Comparison of ENCODE assay signal across 27 cellular contexts in the genomic region with DNA sequence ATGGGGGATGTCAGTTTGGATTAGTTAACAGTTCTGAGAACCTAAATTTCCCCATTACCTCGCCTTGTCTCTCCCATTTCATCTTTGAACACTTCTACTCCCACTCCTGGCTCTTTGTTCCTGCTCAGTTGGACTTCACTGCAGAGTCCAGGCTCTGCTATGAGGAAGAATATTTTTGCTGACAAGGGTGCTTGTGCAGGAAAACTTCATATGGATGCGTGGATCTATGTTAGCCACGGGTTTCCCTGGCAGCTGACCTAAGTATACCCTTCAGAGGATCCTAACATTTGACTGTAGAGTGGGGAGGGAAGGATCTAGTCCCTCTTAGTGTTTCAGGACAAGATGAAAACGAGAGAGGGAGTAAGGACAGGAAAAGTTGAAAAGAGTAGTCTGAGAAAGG.
DNase-seq lines count a peak whose midpoint lies in the region; ATAC-seq, FAIRE-seq and TF ChIP-seq lines count a peak whose summit lies in the region.
"Had no signal": no experiment of that assay in that cellular context is flagged by ENCODE, and none has a peak within 500 bp of the region (broad histone marks: within the 10 kb centered on the region; RNA-seq: fewer than 3 reads in every experiment).

No MANE protein-coding gene starts in this region.

- H3K27ac Mint-ChIP-seq in natural killer cell treated with Interleukin-12 subunit alpha and Interleukin-12 subunit beta and Interleukin-15 and Interleukin-18, amount 100 ng/mL, for 72 hours, result peak overlapping the region in 1 of 2 donors; percentile 67
- H3K27ac Mint-ChIP-seq: activated B cell treated with CpG ODN at 0.5 μM for 24 hours; activated CD8-positive, alpha-beta T cell treated with anti-CD3 and anti-CD28 coated beads for 36 hours; activated T-cell treated with anti-CD3 and anti-CD28 coated beads, Interleukin-2, amount 50 U/mL, for 24 hours; memory B cell; T-helper 17 cell had no signal

- no peak overlapping the region for H2BK120ac ChIP-seq in H1 (replicated peaks; ENCODE audit: low read depth, low read length)

- no peak for TF ChIP-seq RAD21 in H1 (IDR thresholded peaks at IDR 0.05 in 1 of 2, conservative IDR thresholded peaks at IDR 0.05 in 1 of 2; ENCODE audit: low read depth in 2 of 2, low read length in 2 of 2)

- H3K23me2 ChIP-seq in H1 (ENCODE audit: low read depth, low read length), result no peaks in the 10 kb centered on the region

- H3K4me1 Mint-ChIP-seq in natural killer cell treated with Interleukin-12 subunit alpha and Interleukin-12 subunit beta and Interleukin-15 and Interleukin-18, amount 100 ng/mL, for 72 hours (ENCODE audit: low read depth in 2 of 2), result peaks cover 19 to 21% of the 10 kb centered on the region in 2 donors
- H3K4me1 Mint-ChIP-seq: activated B cell treated with CpG ODN at 0.5 μM for 24 hours, memory B cell had no signal

- no peak overlapping the region for H2BK15ac ChIP-seq in H1 (ENCODE audit: low read length)

- no peak for TF ChIP-seq POLR2A in H1 (IDR thresholded peaks at IDR 0.05; ENCODE audit: control extremely low read depth in 1 of 2, low read depth in 2 of 2, low read length in 2 of 2)

- no peak overlapping the region for H4K8ac ChIP-seq in H1 (ENCODE audit: extremely low read depth, insufficient read depth, low read length)

- H3K9ac ChIP-seq in H1 (replicated peaks in 1 of 4; ENCODE audit: extremely low read depth in 1 of 4, low read depth in 3 of 4, low read length in 3 of 4) (no peak overlapping the region; a peak in 1 of 7 replicates), stomach smooth muscle (ENCODE audit: low read length in 2 of 2) (peak overlapping the region; percentile 2 to 43)

- H3K27me3 Mint-ChIP-seq in natural killer cell treated with Interleukin-12 subunit alpha and Interleukin-12 subunit beta and Interleukin-15 and Interleukin-18, amount 100 ng/mL, for 72 hours, result no peaks in the 10 kb centered on the region
- H3K27me3 Mint-ChIP-seq: activated B cell treated with CpG ODN at 0.5 μM for 24 hours; activated CD8-positive, alpha-beta T cell treated with anti-CD3 and anti-CD28 coated beads for 36 hours; activated T-cell treated with anti-CD3 and anti-CD28 coated beads, Interleukin-2, amount 50 U/mL, for 24 hours; T-helper 17 cell had no signal

- DNase-seq in H1 (ENCODE audit: low read depth in 1 of 2, low spot score in 2 of 2), result no peak
- DNase-seq in natural killer cell treated with Interleukin-12 subunit alpha and Interleukin-12 subunit beta and Interleukin-15 and Interleukin-18, amount 100 ng/mL, for 72 hours (ENCODE audit: low spot score), result no peak
- DNase-seq in NCI-H187 (lab: John Stamatoyannopoulos, UW), result no peak
- no peak for DNase-seq in SHP77 treated with DMSO at 0.1 percent for 48 hours (lab: John Stamatoyannopoulos, UW)
- no peak for DNase-seq in stimulated activated CD4-positive, alpha-beta T cell treated with anti-CD3 and anti-CD28 coated beads, Interleukin-12 subunit alpha, Interleukin-12 subunit beta, amount 100 ng/mL, for 4 hours
- DNase-seq: activated B cell treated with CpG ODN at 0.5 μM for 24 hours; activated CD8-positive, alpha-beta T cell treated with anti-CD3 and anti-CD28 coated beads for 36 hours; activated naive CD4-positive, alpha-beta T cell treated with anti-CD3 and anti-CD28 coated beads, Interleukin-2, amount 50 U/mL, for 16 hours; activated T-cell treated with anti-CD3 and anti-CD28 coated beads, Interleukin-2, amount 50 U/mL, for 24 hours; body of pancreas; foreskin keratinocyte; hippocampal formation; NCI-H146; nucleus accumbens; PC-3; stimulated activated CD4-positive, alpha-beta T cell treated with anti-CD3 and anti-CD28 coated beads, Interleukin-1b, Interleukin-23, amount 100 ng/mL, for 48 hours; stimulated activated naive CD4-positive, alpha-beta T cell treated with Interleukin-2 at 50 U/mL for 16 hours; T-helper 17 cell had no signal

- no peak overlapping the region for H3K27ac ChIP-seq in H1 (ENCODE audit: low read depth, low read length)
- H3K27ac ChIP-seq in stomach smooth muscle (ENCODE audit: low read length), result peak overlapping the region; percentile 4
- H3K27ac ChIP-seq: body of pancreas, coronary artery, epithelial cell of prostate, foreskin keratinocyte, tibial nerve had no signal

- no peak overlapping the region for H3K14ac ChIP-seq in H1 (ENCODE audit: insufficient read length)

- H3K36me3 Mint-ChIP-seq in natural killer cell treated with Interleukin-12 subunit alpha and Interleukin-12 subunit beta and Interleukin-15 and Interleukin-18, amount 100 ng/mL, for 72 hours, result peaks cover 7% of the 10 kb centered on the region
- H3K36me3 Mint-ChIP-seq: memory B cell had no signal

- no peak for TF ChIP-seq EP300 in H1 (IDR thresholded peaks at IDR 0.05; ENCODE audit: borderline replicate concordance in 1 of 2, low read depth in 2 of 2, low read length in 2 of 2)

- H3K18ac ChIP-seq in H1 (ENCODE audit: extremely low read depth, low read length), result no peak overlapping the region

- no peak overlapping the region for H2BK5ac ChIP-seq in H1 (ENCODE audit: low read depth, low read length)

- no peak overlapping the region for H2BK20ac ChIP-seq in H1 (ENCODE audit: low read length)

- H3K4me2 ChIP-seq in H1 (ENCODE audit: insufficient read depth in 1 of 2, low read depth in 2 of 2, low read length in 2 of 2), result no peak overlapping the region

- H3K4me3 Mint-ChIP-seq in natural killer cell treated with Interleukin-12 subunit alpha and Interleukin-12 subunit beta and Interleukin-15 and Interleukin-18, amount 100 ng/mL, for 72 hours, result peak overlapping the region; percentile 2
- H3K4me3 Mint-ChIP-seq: activated B cell treated with CpG ODN at 0.5 μM for 24 hours; activated CD8-positive, alpha-beta T cell treated with anti-CD3 and anti-CD28 coated beads for 36 hours; activated T-cell treated with anti-CD3 and anti-CD28 coated beads, Interleukin-2, amount 50 U/mL, for 24 hours; memory B cell; T-helper 17 cell had no signal

- no peaks in the 10 kb centered on the region for H4K20me1 ChIP-seq in H1 (replicated peaks in 1 of 2; ENCODE audit: control insufficient read depth in 1 of 2, insufficient read depth in 2 of 2, low read length in 2 of 2)

- H3K27me3 ChIP-seq in H1 (replicated peaks in 1 of 4; ENCODE audit: control insufficient read depth in 3 of 4, extremely low read depth in 1 of 4, insufficient read depth in 3 of 4, low read length in 3 of 4) (no peaks in the 10 kb centered on the region), stomach smooth muscle (ENCODE audit: control insufficient read depth in 1 of 2, insufficient read depth in 2 of 2, low read length in 2 of 2) (no peaks in the 10 kb centered on the region)
- H3K27me3 ChIP-seq: body of pancreas, foreskin keratinocyte, tibial nerve had no signal

- WGBS in H1 (ENCODE audit: extremely low coverage in 1 of 2, insufficient coverage in 1 of 2, insufficient read length in 1 of 2, insufficient replicate concordance in 2 of 2, low coverage in 1 of 2, low lambda C conversion rate in 2 of 2, missing lambda C conversion rate in 1 of 2), 2 experiments, result 83% methylated on average over 4 of the region's 4 CpGs; no CpG with 5 or more reads in 1 of the 2 experiments

- H3K79me2 ChIP-seq in H1 (ENCODE audit: control insufficient read depth in 1 of 2, insufficient read depth in 2 of 2, low read length in 2 of 2), result no peaks in the 10 kb centered on the region

- POLR2A ChIA-PET in H1 (lab: Charles Lee; ENCODE audit: partially characterized antibody), result no interaction called here

- FAIRE-seq in H1 (lab: Jason Lieb, UNC), result no peak
- FAIRE-seq: D721Med, HTR-8/SVneo, keratinocyte had no signal

- H2AK5ac ChIP-seq in H1 (ENCODE audit: low read depth, low read length), result no peak overlapping the region

- H3K4me1 ChIP-seq in H1 (replicated peaks in 1 of 4; ENCODE audit: control insufficient read depth in 3 of 4, insufficient read depth in 4 of 4, low read length in 3 of 4) (peaks cover 2 to 5% (median 4%) of the 10 kb centered on the region in 4 experiments; a peak in 4 of 7 replicates), stomach smooth muscle (ENCODE audit: control insufficient read depth, insufficient read depth, low read length) (peaks cover 13% of the 10 kb centered on the region)
- H3K4me1 ChIP-seq: body of pancreas, foreskin keratinocyte had no signal

- TF ChIP-seq CTCF in H1 (IDR thresholded peaks at IDR 0.05; ENCODE audit: control extremely low read depth in 1 of 3, insufficient read depth in 1 of 3, low read depth in 1 of 3, low read length in 3 of 3), result no peak

- H3K56ac ChIP-seq in H1 (replicated peaks; ENCODE audit: insufficient read length, low read depth, low read length), result no peak overlapping the region

- peak overlapping the region; percentile 7; the same call in 1 of the 2 replicates for H2AFZ ChIP-seq in H1 (ENCODE audit: low read length)

- no peaks in the 10 kb centered on the region for H3K9me3 Mint-ChIP-seq in natural killer cell treated with Interleukin-12 subunit alpha and Interleukin-12 subunit beta and Interleukin-15 and Interleukin-18, amount 100 ng/mL, for 72 hours
- H3K9me3 Mint-ChIP-seq: activated B cell treated with CpG ODN at 0.5 μM for 24 hours, memory B cell had no signal

- no peak overlapping the region for H3K23ac ChIP-seq in H1 (ENCODE audit: insufficient read length)

- CTCF ChIA-PET in H1 (lab: Charles Lee; ENCODE audit: partially characterized antibody), result interaction anchor here (1.1 kb wide), 1 partner anchor 291 kb away, joined by 3 read pairs; no protein-coding TSS in a partner anchor

- H3K79me1 ChIP-seq in H1 (ENCODE audit: low read depth, low read length), result no peaks in the 10 kb centered on the region

- no peak overlapping the region for H3K4ac ChIP-seq in H1 (replicated peaks; ENCODE audit: insufficient read length, low read depth, low read length)

- no peak overlapping the region for H3K4me3 ChIP-seq in H1 (ENCODE audit: extremely low read depth in 1 of 4, insufficient read depth in 2 of 4, low read depth in 3 of 4, low read length in 4 of 4)
- H3K4me3 ChIP-seq in stomach smooth muscle (ENCODE audit: low read length in 2 of 2), result peak overlapping the region; percentile 29 to 35
- H3K4me3 ChIP-seq: body of pancreas, coronary artery, tibial nerve had no signal

- no peak overlapping the region for H4K5ac ChIP-seq in H1 (ENCODE audit: insufficient read length, low read depth, low read length)

- ATAC-seq in HG02938 (IDR thresholded peaks at IDR 0.05; ENCODE audit: unreplicated experiment), result peak; percentile 17
- ATAC-seq in natural killer cell treated with Interleukin-12 subunit alpha and Interleukin-12 subunit beta and Interleukin-15 and Interleukin-18, amount 100 ng/mL, for 72 hours, result no peak
- ATAC-seq: activated CD8-positive, alpha-beta T cell treated with anti-CD3 and anti-CD28 coated beads for 36 hours; body of pancreas; foreskin keratinocyte; PC-3; T-helper 17 cell had no signal

- no peaks in the 10 kb centered on the region for H3K9me3 ChIP-seq in H1 (ENCODE audit: insufficient read depth in 2 of 2, low read depth in 1 of 2, low read length in 1 of 2)
- H3K9me3 ChIP-seq in stomach smooth muscle (ENCODE audit: control insufficient read depth in 2 of 2, low read length in 2 of 2), result no peaks in the 10 kb centered on the region
- H3K9me3 ChIP-seq: body of pancreas, tibial nerve had no signal

- H3K36me3 ChIP-seq in H1 (ENCODE audit: control insufficient read depth in 2 of 4, insufficient read depth in 4 of 4, low read length in 3 of 4), result no peaks in the 10 kb centered on the region
- peaks cover 12 to 15% of the 10 kb centered on the region in 2 donors for H3K36me3 ChIP-seq in stomach smooth muscle (ENCODE audit: control insufficient read depth in 2 of 2, insufficient read depth in 2 of 2, low read length in 2 of 2)

- H2BK12ac ChIP-seq in H1 (ENCODE audit: low read depth, low read length), result no peak overlapping the region

- no peak overlapping the region for H4K91ac ChIP-seq in H1 (replicated peaks; ENCODE audit: insufficient read length, low read length)

Comparison
In these comparisons a context has a peak if more than half of its experiments do, and no peak if none do; other contexts are left out.
1. H3K4me3 ChIP-seq: peak in stomach smooth muscle (2 of 2); none in H1 (0 of 4).
2. H3K9ac ChIP-seq: peak in stomach smooth muscle (2 of 2); none in H1 (0 of 4).